Comparison of ENCODE assay signal across 13 cellular contexts in genomic region chr9:4066682-4067081, GRCh38.
DNase-seq lines count a peak whose midpoint lies in the region; ATAC-seq, FAIRE-seq and TF ChIP-seq lines count a peak whose summit lies in the region.
"Had no signal": no experiment of that assay in that cellular context is flagged by ENCODE, and none has a peak within 500 bp of the region (broad histone marks: within the 10 kb centered on the region; RNA-seq: fewer than 3 reads in every experiment).

No MANE protein-coding gene starts in this region.

- TF ChIP-seq POLR2A in right lobe of liver (IDR thresholded peaks at IDR 0.05) (no peak), stomach (IDR thresholded peaks at IDR 0.05) (no peak)

- H3K4me1 ChIP-seq in cardiac muscle cell (ENCODE audit: low read depth) = peaks cover 58% of the 10 kb centered on the region
- H3K4me1 ChIP-seq in heart right ventricle = peaks cover 0 to 19% (median 6%) of the 10 kb centered on the region in 9 donors
- H3K4me1 ChIP-seq in right lobe of liver = peaks cover 0 to 54% (median 20%) of the 10 kb centered on the region in 4 donors
- peaks cover 0 to 22% (median 15%) of the 10 kb centered on the region in 3 donors for H3K4me1 ChIP-seq in pancreas
- peaks cover 0 to 28% (median 9%) of the 10 kb centered on the region in 4 donors for H3K4me1 ChIP-seq in stomach

- peak overlapping the region; percentile 49 for H3K27ac ChIP-seq in cardiac muscle cell
- H3K27ac ChIP-seq in heart right ventricle = no peak overlapping the region
- H3K27ac ChIP-seq in right lobe of liver = peak overlapping the region; percentile 53 to 83 (median 81)
- H3K27ac ChIP-seq in pancreas = peak overlapping the region in 3 of 4 donors; percentile 9 to 45 (median 43)
- no peak overlapping the region for H3K27ac ChIP-seq in stomach
- H3K27ac ChIP-seq: 22Rv1, BLaER1 had no signal

- intact Hi-C loops in heart right ventricle (cut with DNase I) (no loop called here), right lobe of liver (cut with DNase I) (no loop called here), pancreas (cut with DNase I) (no loop called here), stomach (cut with DNase I; ENCODE audit: low total_unique reads) (no loop called here)

- ATAC-seq in heart right ventricle (no peak), right lobe of liver (peak; percentile 18 to 60 (median 38)), pancreas (no peak)

- 91 to 92% methylated on average over 6 of the region's 6 CpGs for WGBS in heart right ventricle, 2 donors
- WGBS in right lobe of liver (ENCODE audit: insufficient coverage, low coverage, low lambda C conversion rate, missing lambda C conversion rate) = 8% methylated on average over 2 of the region's 6 CpGs
- WGBS in pancreas, 2 donors = 85 to 90% methylated on average over 6 of the region's 6 CpGs
- WGBS in stomach, 5 donors = 93 to 97% (median 95%) methylated on average over 6 of the region's 6 CpGs

- TF ChIP-seq CTCF in cardiac muscle cell (IDR thresholded peaks at IDR 0.05; ENCODE audit: low read depth, low read length) (no peak), heart right ventricle (IDR thresholded peaks at IDR 0.05) (no peak), epithelial cell of proximal tubule (conservative IDR thresholded peaks at IDR 0.05; ENCODE audit: low read depth, low read length) (no peak), right lobe of liver (IDR thresholded peaks at IDR 0.05) (no peak), pancreas (IDR thresholded peaks at IDR 0.05) (no peak), stomach (IDR thresholded peaks at IDR 0.05) (no peak)

- H3K4me3 ChIP-seq in cardiac muscle cell (no peak overlapping the region), heart right ventricle (no peak overlapping the region), epithelial cell of proximal tubule (ENCODE audit: low read depth, low read length) (peak overlapping the region; percentile 39), right lobe of liver (peak overlapping the region in 2 of 3 donors; percentile 12 to 22), pancreas (no peak overlapping the region), stomach (no peak overlapping the region)
- H3K4me3 ChIP-seq: BLaER1 had no signal

- H3K27me3 ChIP-seq in cardiac muscle cell (no peaks in the 10 kb centered on the region), heart right ventricle (no peaks in the 10 kb centered on the region), right lobe of liver (no peaks in the 10 kb centered on the region), pancreas (no peaks in the 10 kb centered on the region), stomach (no peaks in the 10 kb centered on the region)
- H3K27me3 ChIP-seq: BLaER1 had no signal

- H3K9me3 ChIP-seq in cardiac muscle cell (ENCODE audit: low read depth) (no peaks in the 10 kb centered on the region), heart right ventricle (no peaks in the 10 kb centered on the region), right lobe of liver (no peaks in the 10 kb centered on the region), pancreas (no peaks in the 10 kb centered on the region), stomach (no peaks in the 10 kb centered on the region)
- H3K9me3 ChIP-seq: BLaER1 had no signal

- FAIRE-seq in pancreas (lab: Jason Lieb, UNC) = no peak
- FAIRE-seq: GM18507 had no signal

- TF ChIP-seq EP300 in stomach (IDR thresholded peaks at IDR 0.05) = no peak

- no peak for DNase-seq in cardiac muscle cell (ENCODE audit: low read depth in 1 of 2, low spot score in 1 of 2)
- DNase-seq in heart right ventricle = no peak
- no peak for DNase-seq in epithelial cell of proximal tubule (ENCODE audit: low read depth)
- peak; percentile 28 to 58 (median 51) for DNase-seq in right lobe of liver
- DNase-seq in pancreas = no peak
- DNase-seq in DMS114 treated with DMSO at 0.1 percent for 48 hours (lab: John Stamatoyannopoulos, UW; ENCODE audit: unreplicated experiment) = no peak
- no peak for DNase-seq in stomach
- DNase-seq in HT-29 (ENCODE audit: low spot score) = no peak
- DNase-seq: AML-193; CD8-positive, alpha-beta memory T cell had no signal

- H3K36me3 ChIP-seq in cardiac muscle cell (no peaks in the 10 kb centered on the region), heart right ventricle (no peaks in the 10 kb centered on the region), right lobe of liver (no peaks in the 10 kb centered on the region), pancreas (no peaks in the 10 kb centered on the region), stomach (no peaks in the 10 kb centered on the region)
- H3K36me3 ChIP-seq: BLaER1 had no signal

Comparison
In these comparisons a context has a peak if more than half of its experiments do, and no peak if none do; other contexts are left out.
1. H3K27ac ChIP-seq: peak in cardiac muscle cell (single experiment), right lobe of liver (3 of 3) and pancreas (3 of 4); none in heart right ventricle (0 of 10) and stomach (0 of 5).
2. DNase-seq: peak in right lobe of liver (3 of 3); none in cardiac muscle cell (0 of 2), heart right ventricle (0 of 2), epithelial cell of proximal tubule (single experiment), pancreas (0 of 6), DMS114 treated with DMSO at 0.1 percent for 48 hours (single experiment), stomach (single experiment) and HT-29 (single experiment).
3. H3K4me3 ChIP-seq: peak in epithelial cell of proximal tubule (single experiment) and right lobe of liver (2 of 3); none in cardiac muscle cell (single experiment), heart right ventricle (0 of 10), pancreas (0 of 4) and stomach (0 of 4).
4. ATAC-seq: peak in right lobe of liver (4 of 4); none in heart right ventricle (0 of 8) and pancreas (0 of 4).